In the genomic region with DNA sequence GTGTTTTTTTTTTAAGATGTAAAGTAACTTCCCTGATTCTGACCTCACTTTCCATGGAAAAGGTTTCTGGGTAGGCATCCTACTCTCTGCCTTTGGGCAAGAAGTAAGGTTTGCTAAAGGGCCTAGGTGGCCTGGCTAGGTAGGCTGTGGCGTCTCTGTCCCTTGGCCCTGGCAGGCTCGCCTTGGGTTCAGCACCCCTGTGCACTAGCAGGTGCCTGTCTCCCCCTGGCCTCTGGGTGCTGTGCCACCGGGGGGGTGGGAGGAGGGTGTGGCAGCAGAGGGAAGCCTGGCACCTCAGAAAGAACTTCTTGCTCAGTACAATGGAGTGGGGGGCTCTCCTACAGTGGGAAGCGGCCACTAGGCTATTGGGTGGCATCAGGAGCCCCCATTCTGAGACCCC, we compare ENCODE assay signal across 17 cellular contexts. TPM values are rescaled to one million over a fixed set of nuclear protein-coding genes. Genes with fewer than 3 reads are reported as not detected.
DNase-seq lines count a peak whose midpoint lies in the region; ATAC-seq and TF ChIP-seq lines count a peak whose summit lies in the region.
"Had no signal": no experiment of that assay in that cellular context is flagged by ENCODE, and none has a peak within 500 bp of the region (broad histone marks: within the 10 kb centered on the region; RNA-seq: fewer than 3 reads in every experiment).

No MANE protein-coding gene starts in this region.

- DNase-seq in SK-N-SH (peak; percentile 25), chondrocyte (ENCODE audit: low spot score) (no peak), osteoblast (ENCODE audit: insufficient read length, low spot score, missing footprints) (peak; percentile 72), transverse colon (no peak), ecto neural progenitor cell (ENCODE audit: low spot score) (no peak)
- DNase-seq: CD4-positive, alpha-beta memory T cell; DMS79 treated with DMSO at 0.1 percent for 48 hours; GF-D8; H9; KG1 had no signal

- ATAC-seq in SK-N-SH treated with all-trans-retinoic acid at 6 μM for 48 hours (no peak), GM21381 (IDR thresholded peaks at IDR 0.05; ENCODE audit: unreplicated experiment) (no peak)
- ATAC-seq: GM12878 had no signal

- no peak for TF ChIP-seq POLR2A in transverse colon (IDR thresholded peaks at IDR 0.05)

- peak overlapping the region; percentile 99 for H3K27ac Mint-ChIP-seq in chondrocyte (ENCODE audit: unreplicated experiment)
- H3K27ac Mint-ChIP-seq: CD14-positive monocyte had no signal

- H3K4me1 Mint-ChIP-seq in chondrocyte (ENCODE audit: low read depth) = peaks cover 28% of the 10 kb centered on the region
- H3K4me1 Mint-ChIP-seq: CD14-positive monocyte had no signal

- TF ChIP-seq RAD21 in SK-N-SH (IDR thresholded peaks at IDR 0.05; ENCODE audit: low read length) = no peak

- H3K36me3 ChIP-seq in SK-N-SH (replicated peaks in 1 of 2; ENCODE audit: control insufficient read depth in 1 of 2, insufficient read depth in 2 of 2, low read length in 1 of 2) (peaks cover 8 to 10% of the 10 kb centered on the region in 2 experiments), osteoblast (ENCODE audit: insufficient read depth, low read length) (peaks cover 16% of the 10 kb centered on the region), transverse colon (no peaks in the 10 kb centered on the region)

- H3K4me3 Mint-ChIP-seq in chondrocyte (ENCODE audit: unreplicated experiment) = no peak overlapping the region
- H3K4me3 Mint-ChIP-seq: CD14-positive monocyte, H9 had no signal

- H3K4me1 ChIP-seq in SK-N-SH (ENCODE audit: control insufficient read depth in 1 of 2, insufficient read depth in 2 of 2, low read depth in 1 of 2, low read length in 1 of 2) (no peaks in the 10 kb centered on the region; a peak in 1 of 4 replicates), osteoblast (ENCODE audit: insufficient read depth, low read length) (no peaks in the 10 kb centered on the region), transverse colon (no peaks in the 10 kb centered on the region)

- H3K4me2 ChIP-seq in SK-N-SH = no peak overlapping the region
- no peak overlapping the region for H3K4me2 ChIP-seq in osteoblast (ENCODE audit: insufficient read depth, low read length)
- H3K4me2 ChIP-seq: BLaER1 had no signal

- TF ChIP-seq EP300 in SK-N-SH (IDR thresholded peaks at IDR 0.05; ENCODE audit: borderline replicate concordance in 1 of 2, low read depth in 1 of 2, low read length in 1 of 2) (no peak), transverse colon (IDR thresholded peaks at IDR 0.05; ENCODE audit: low read depth) (no peak)

- H3K79me2 ChIP-seq in SK-N-SH (ENCODE audit: insufficient read depth) = no peaks in the 10 kb centered on the region
- no peaks in the 10 kb centered on the region for H3K79me2 ChIP-seq in osteoblast (ENCODE audit: insufficient read depth, low read length)

- in situ Hi-C loops in transverse colon (cut with MboI; ENCODE audit: low pct_ligation_motif_present in 1 of 4, low pct_unique_long_range_greater_than_20kb in 1 of 4, low sequenced_read_pairs in 3 of 4) = no loop called here

- intact Hi-C loops in transverse colon (cut with DNase I; ENCODE audit: low total_unique reads) = no loop called here

- H3K9me3 Mint-ChIP-seq in chondrocyte (ENCODE audit: low read depth) = peaks cover 2% of the 10 kb centered on the region
- H3K9me3 Mint-ChIP-seq: CD4-positive, alpha-beta memory T cell; H9 had no signal

- POLR2A ChIA-PET in SK-N-SH (lab: Yijun Ruan, JAX) = no interaction called here

- no peaks in the 10 kb centered on the region for H3K27me3 Mint-ChIP-seq in chondrocyte (ENCODE audit: low read depth)
- H3K27me3 Mint-ChIP-seq: CD4-positive, alpha-beta memory T cell had no signal

- 89% methylated on average over 3 of the region's 4 CpGs for WGBS in SK-N-SH (ENCODE audit: low lambda C conversion rate)
- 97 to 100% methylated on average over 1 to 4 of the region's 4 CpGs for whole genome bisulfite sequencing in transverse colon (ENCODE audit: low coverage in 1 of 2), 2 donors

- H3K27me3 ChIP-seq in SK-N-SH (ENCODE audit: insufficient read depth) (no peaks in the 10 kb centered on the region), osteoblast (ENCODE audit: insufficient read depth, low read length) (no peaks in the 10 kb centered on the region), transverse colon (no peaks in the 10 kb centered on the region)
- H3K27me3 ChIP-seq: BLaER1 had no signal

- CTCF ChIA-PET in SK-N-SH (lab: Yijun Ruan, JAX) = no interaction called here

- H3K9me3 ChIP-seq in SK-N-SH (no peaks in the 10 kb centered on the region), osteoblast (ENCODE audit: low read depth, low read length) (no peaks in the 10 kb centered on the region), transverse colon (no peaks in the 10 kb centered on the region)
- H3K9me3 ChIP-seq: BLaER1 had no signal

- H3K27ac ChIP-seq in SK-N-SH (ENCODE audit: low read depth in 2 of 2, low read length in 1 of 2) = no peak overlapping the region
- no peak overlapping the region for H3K27ac ChIP-seq in osteoblast (ENCODE audit: low read depth, low read length)
- no peak overlapping the region for H3K27ac ChIP-seq in transverse colon
- H3K27ac ChIP-seq: 22Rv1, BLaER1 had no signal

- H3K4me3 ChIP-seq in SK-N-SH (ENCODE audit: low read depth in 2 of 2, low read length in 1 of 2) (no peak overlapping the region), osteoblast (ENCODE audit: insufficient read depth, low read length) (no peak overlapping the region), transverse colon (no peak overlapping the region)
- H3K4me3 ChIP-seq: BLaER1, GM12878 had no signal

- no peaks in the 10 kb centered on the region for H4K20me1 ChIP-seq in SK-N-SH (ENCODE audit: insufficient read depth)
- no peaks in the 10 kb centered on the region for H4K20me1 ChIP-seq in osteoblast (ENCODE audit: insufficient read depth, low read length)

- H2AFZ ChIP-seq in SK-N-SH (ENCODE audit: low read depth) (no peak overlapping the region), osteoblast (ENCODE audit: low read length) (no peak overlapping the region)

- H3K36me3 Mint-ChIP-seq in chondrocyte (ENCODE audit: low read depth) = peaks cover 17% of the 10 kb centered on the region

- TF ChIP-seq CTCF in SK-N-SH (IDR thresholded peaks at IDR 0.05) (no peak), chondrocyte (IDR thresholded peaks at IDR 0.05) (no peak), osteoblast (IDR thresholded peaks at IDR 0.05; ENCODE audit: extremely low read depth, low read depth, low read length) (no peak), transverse colon (IDR thresholded peaks at IDR 0.05) (no peak)

- no peak overlapping the region for H3K9ac ChIP-seq in SK-N-SH
- H3K9ac ChIP-seq: BLaER1 had no signal

- no peaks in the 10 kb centered on the region for H3K9me2 ChIP-seq in SK-N-SH

- no peaks in the 10 kb centered on the region for H3F3A ChIP-seq in SK-N-SH (replicated peaks; ENCODE audit: insufficient read depth)

TF ChIP-seq in SK-N-SH, 30 proteins besides CTCF, POLR2A, EP300 and RAD21:
- TF ChIP-seq FOXJ3 (CRISPR knock-in tag; IDR thresholded peaks at IDR 0.05) (no peak), FOXM1 (IDR thresholded peaks at IDR 0.05; ENCODE audit: low read depth) (no peak)

TF ChIP-seq in SK-N-SH treated with all-trans-retinoic acid at 6 μM for 48 hours, 23 proteins besides CTCF, POLR2A, EP300 and RAD21 (continues in another document):
- TF ChIP-seq OSR1 (CRISPR knock-in tag; IDR thresholded peaks at IDR 0.05) (no peak), TOX (CRISPR knock-in tag; IDR thresholded peaks at IDR 0.05; ENCODE audit: borderline replicate concordance) (no peak), PATZ1 (CRISPR knock-in tag; IDR thresholded peaks at IDR 0.05; ENCODE audit: borderline replicate concordance) (no peak), CSDC2 (CRISPR knock-in tag; IDR thresholded peaks at IDR 0.05) (no peak)

RNA-seq across cellular contexts. Expression of gene TECPR1, which starts 14.0 kb away (rescaled TPM):
- polyA plus RNA-seq in SK-N-SH (2012; rRNA removed) = 6.6 and 6.8 TPM in 2 replicates
- 3.3 and 4.3 TPM in 2 replicates for polyA plus RNA-seq in SK-N-SH (2012; cell fraction: cytosol; rRNA removed)
- polyA plus RNA-seq in SK-N-SH (2012; cell fraction: nucleus; rRNA removed) = 26.3 and 41.0 TPM in 2 replicates
- 27.3 to 33.8 TPM (median 32.0 TPM) in 3 replicates for total RNA-seq in chondrocyte
- 20.3 and 22.4 TPM in 2 replicates for total RNA-seq in osteoblast
- 10 to 100 TPM; 23.1 to 43.0 (median 28.8) TPM for total RNA-seq in transverse colon

RNA-seq across cellular contexts. Expression of gene BHLHA15, which starts 26.8 kb away (rescaled TPM):
- polyA plus RNA-seq in SK-N-SH (2012; rRNA removed) = 0.10 TPM in 1 of 2 replicates, not detected in the other
- polyA plus RNA-seq in SK-N-SH (2012; cell fraction: cytosol; rRNA removed) = 0.17 TPM in 1 of 2 replicates, not detected in the other
- polyA plus RNA-seq in SK-N-SH (2012; cell fraction: nucleus; rRNA removed) = 0.23 TPM in 2 replicates
- 0.32 to 1.2 TPM in 2 of 3 replicates, not detected in the other for total RNA-seq in chondrocyte
- not detected in 2 replicates for total RNA-seq in osteoblast
- 1 to 10 TPM in 2 of 4 donors, not detected in 2; 2.0 to 7.3 TPM for total RNA-seq in transverse colon
- total RNA-seq: CD4-positive, alpha-beta memory T cell had no signal
- polyA plus RNA-seq: AG04450; CD14-positive monocyte; CD4-positive, alpha-beta memory T cell had no signal

RNA-seq across cellular contexts. Expression of gene BRI3, which starts 43.4 kb away (rescaled TPM):
- polyA plus RNA-seq in SK-N-SH (2012; rRNA removed) = 108 and 128 TPM in 2 replicates
- polyA plus RNA-seq in SK-N-SH (2012; cell fraction: cytosol; rRNA removed) = 138 and 139 TPM in 2 replicates
- 49.3 and 55.5 TPM in 2 replicates for polyA plus RNA-seq in SK-N-SH (2012; cell fraction: nucleus; rRNA removed)
- total RNA-seq in chondrocyte = 264 to 370 TPM (median 359 TPM) in 3 replicates
- 95.9 and 113 TPM in 2 replicates for total RNA-seq in osteoblast
- total RNA-seq in transverse colon = 10 to 100 TPM in 3 of 4 donors, 1 to 10 TPM in 1; 9.8 to 87.5 (median 51.5) TPM

Comparison
In these comparisons a context has a peak if more than half of its experiments do, and no peak if none do; other contexts are left out.
1. DNase-seq: peak in SK-N-SH (single experiment) and osteoblast (single experiment); none in chondrocyte (single experiment), transverse colon (single experiment) and ecto neural progenitor cell (single experiment).